Comparison of ENCODE assay signal across 11 cellular contexts in the genomic region with DNA sequence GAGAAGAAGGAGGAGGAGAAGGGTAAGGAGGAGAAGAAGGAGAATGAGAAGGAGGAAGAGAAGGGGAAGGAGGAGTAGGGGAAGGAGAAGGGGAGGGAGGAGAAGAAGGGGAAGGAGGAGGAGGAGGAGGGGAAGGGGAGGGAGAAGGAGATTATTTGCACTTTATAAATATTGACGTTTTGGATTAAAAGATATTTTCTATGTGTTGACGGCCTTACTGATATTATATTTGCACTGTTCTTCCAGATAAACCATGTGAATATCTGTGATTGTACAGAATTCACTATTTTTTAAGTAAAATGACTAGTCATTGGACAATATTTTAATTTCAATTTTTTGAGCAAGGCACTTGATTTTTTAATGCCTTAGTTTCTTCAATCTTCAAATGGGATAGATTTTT.
"Had no signal": no experiment of that assay in that cellular context is flagged by ENCODE, and none has a peak within 500 bp of the region (broad histone marks: within the 10 kb centered on the region; RNA-seq: fewer than 3 reads in every experiment).

No MANE protein-coding gene starts in this region.

- H3K27ac ChIP-seq: GM23248 had no signal

- H3K9me3 ChIP-seq: HAP-1 had no signal

- H3K4me3 ChIP-seq: GM23248, GM23338, HAP-1 had no signal

- H3K4me2 ChIP-seq: GM23338 had no signal

- ATAC-seq: GM23338, HCT116 had no signal

- H3K4me1 ChIP-seq: HAP-1 had no signal

- H2AFZ ChIP-seq: GM23248, GM23338 had no signal

- H3K36me3 ChIP-seq: HAP-1 had no signal

- FAIRE-seq: H1, H54 had no signal

- DNase-seq: GM23248, GOT3, H7, H9, HCEC 1CT, HFFc6 had no signal

- H3K9ac ChIP-seq: GM23248 had no signal
